14 cellular contexts compared by ENCODE assay signal in genomic region chrX:129785160-129785947, GRCh38. TPM values are rescaled to one million over a fixed set of nuclear protein-coding genes. Genes with fewer than 3 reads are reported as not detected.
DNase-seq lines count a peak whose midpoint lies in the region; ATAC-seq and TF ChIP-seq lines count a peak whose summit lies in the region.
"Had no signal": no experiment of that assay in that cellular context is flagged by ENCODE, and none has a peak within 500 bp of the region (broad histone marks: within the 10 kb centered on the region; RNA-seq: fewer than 3 reads in every experiment).

No MANE protein-coding gene starts in this region.

- ATAC-seq in left cardiac atrium = no peak
- no peak for ATAC-seq in GM18868 (IDR thresholded peaks at IDR 0.05; ENCODE audit: unreplicated experiment)
- ATAC-seq: psoas muscle had no signal

- H3K4me3 ChIP-seq in left ventricle myocardium inferior = no peak overlapping the region
- H3K4me3 ChIP-seq in OCI-LY3 (ENCODE audit: low read length) = peak overlapping the region; percentile 63
- H3K4me3 ChIP-seq in duodenal mucosa (ENCODE audit: low read depth in 1 of 2, low read length in 2 of 2) = peak overlapping the region in 1 of 2 donors; percentile 28
- H3K4me3 ChIP-seq: K562, psoas muscle had no signal

- no peaks in the 10 kb centered on the region for H3K4me1 ChIP-seq in left ventricle myocardium inferior
- peaks cover 69% of the 10 kb centered on the region for H3K4me1 ChIP-seq in OCI-LY3 (ENCODE audit: low read length)
- H3K4me1 ChIP-seq in duodenal mucosa (ENCODE audit: control insufficient read depth in 1 of 2, insufficient read depth in 2 of 2, low read length in 2 of 2) = peaks cover 0 to 5% of the 10 kb centered on the region in 2 donors
- H3K4me1 ChIP-seq: psoas muscle had no signal

- H3K9me3 ChIP-seq in left ventricle myocardium inferior (replicated peaks) = no peaks in the 10 kb centered on the region
- no peaks in the 10 kb centered on the region for H3K9me3 ChIP-seq in OCI-LY3 (ENCODE audit: insufficient read depth, low read length)
- no peaks in the 10 kb centered on the region for H3K9me3 ChIP-seq in duodenal mucosa (ENCODE audit: control insufficient read depth in 1 of 2, low read length in 2 of 2)
- H3K9me3 ChIP-seq: psoas muscle had no signal

- no peak overlapping the region for H2AFZ ChIP-seq in OCI-LY3 (ENCODE audit: low read depth, low read length)

- no peak overlapping the region for H3K27ac ChIP-seq in left ventricle myocardium inferior (replicated peaks)
- H3K27ac ChIP-seq in OCI-LY3 (ENCODE audit: low read length) = peak overlapping the region; percentile 88
- peak overlapping the region; percentile 20 for H3K27ac ChIP-seq in duodenal mucosa (ENCODE audit: low read depth, low read length)
- H3K27ac ChIP-seq: psoas muscle had no signal

- peak overlapping the region; percentile 54; the same call in 1 of the 2 replicates for H3K9ac ChIP-seq in OCI-LY3 (ENCODE audit: low read length)
- no peak overlapping the region for H3K9ac ChIP-seq in duodenal mucosa (ENCODE audit: low read depth in 1 of 2, low read length in 2 of 2)

- peak overlapping the region; percentile 78 for H3K4me2 ChIP-seq in OCI-LY3 (ENCODE audit: low read length)

- intact Hi-C loops in left cardiac atrium (cut with DNase I) (no loop called here), left ventricle myocardium inferior (cut with micrococcal nuclease) (no loop called here)

- peak; percentile 1 for DNase-seq in left cardiac atrium
- no peak for DNase-seq in left ventricle myocardium inferior
- DNase-seq in HUDEP-2 (lab: John Stamatoyannopoulos, UW; ENCODE audit: unreplicated experiment in 76 of 76) = no peak
- no peak for DNase-seq in midbrain (lab: John Stamatoyannopoulos, UW)
- no peak for DNase-seq in NCI-H526 (lab: John Stamatoyannopoulos, UW)
- DNase-seq: activated CD4-positive, CD25-positive, alpha-beta regulatory T cell treated with anti-CD3 and anti-CD28 coated beads, Interleukin-2, amount 50 U/mL, for 72 hours; C1 segment of cervical spinal cord; cortex of kidney; NCI-H1694 treated with DMSO at 0.1 percent for 48 hours; psoas muscle had no signal

- H3K79me2 ChIP-seq in OCI-LY3 (ENCODE audit: low read length) = peaks cover 76% of the 10 kb centered on the region

- TF ChIP-seq CTCF in left ventricle myocardium inferior (IDR thresholded peaks at IDR 0.05; ENCODE audit: borderline replicate concordance) = no peak
- no peak for TF ChIP-seq CTCF in OCI-LY3 (IDR thresholded peaks at IDR 0.05; ENCODE audit: low read depth, low read length)

- peaks cover 58% of the 10 kb centered on the region for H4K20me1 ChIP-seq in OCI-LY3 (ENCODE audit: insufficient read depth, low read length)

- no peaks in the 10 kb centered on the region for H3K27me3 ChIP-seq in left ventricle myocardium inferior (ENCODE audit: low read depth)
- no peaks in the 10 kb centered on the region for H3K27me3 ChIP-seq in OCI-LY3 (ENCODE audit: low read depth, low read length)
- H3K27me3 ChIP-seq in duodenal mucosa (ENCODE audit: control insufficient read depth in 1 of 2, insufficient read depth in 2 of 2, low read length in 2 of 2) = no peaks in the 10 kb centered on the region

- H3K36me3 ChIP-seq in left ventricle myocardium inferior = no peaks in the 10 kb centered on the region
- H3K36me3 ChIP-seq in OCI-LY3 (replicated peaks; ENCODE audit: low read depth, low read length) = peaks cover 56% of the 10 kb centered on the region
- H3K36me3 ChIP-seq in duodenal mucosa (ENCODE audit: control insufficient read depth in 1 of 2, insufficient read depth in 2 of 2, low read length in 2 of 2) = no peaks in the 10 kb centered on the region

RNA-seq across cellular contexts. Expression of gene SASH3, which starts 5.6 kb away (rescaled TPM):
- 1 to 10 TPM; 5.8 to 9.2 TPM for total RNA-seq in left cardiac atrium
- 2.2 TPM for total RNA-seq in left ventricle myocardium inferior

RNA-seq across cellular contexts. Expression of gene XPNPEP2, which starts 46.6 kb away (rescaled TPM):
- total RNA-seq in left cardiac atrium = 1 to 10 TPM; 2.0 to 2.5 TPM
- total RNA-seq in left ventricle myocardium inferior = 1.3 TPM

RNA-seq across cellular contexts. Expression of gene ZDHHC9, which starts 58.3 kb away (rescaled TPM):
- total RNA-seq in left cardiac atrium (10 to 100 TPM; 14.4 to 22.1 TPM), left ventricle myocardium inferior (11.9 TPM)
